1 cellular context compared by ENCODE assay signal in genomic region chr5:179620703-179621350, GRCh38.
TF ChIP-seq lines count a peak whose summit lies in the region.

No MANE protein-coding gene starts in this region.

TF ChIP-seq in H1, 55 proteins besides CTCF, POLR2A, EP300 and RAD21:
- TF ChIP-seq POLR2AphosphoS5 (IDR thresholded peaks at IDR 0.05; ENCODE audit: low read depth, low read length) (peak; percentile 55), NRF1 (IDR thresholded peaks at IDR 0.05; ENCODE audit: low read depth, low read length) (no peak), HDAC2 (IDR thresholded peaks at IDR 0.05; ENCODE audit: borderline replicate concordance in 1 of 2, low read depth in 2 of 2, low read length in 2 of 2) (no peak)
